In the genomic region with DNA sequence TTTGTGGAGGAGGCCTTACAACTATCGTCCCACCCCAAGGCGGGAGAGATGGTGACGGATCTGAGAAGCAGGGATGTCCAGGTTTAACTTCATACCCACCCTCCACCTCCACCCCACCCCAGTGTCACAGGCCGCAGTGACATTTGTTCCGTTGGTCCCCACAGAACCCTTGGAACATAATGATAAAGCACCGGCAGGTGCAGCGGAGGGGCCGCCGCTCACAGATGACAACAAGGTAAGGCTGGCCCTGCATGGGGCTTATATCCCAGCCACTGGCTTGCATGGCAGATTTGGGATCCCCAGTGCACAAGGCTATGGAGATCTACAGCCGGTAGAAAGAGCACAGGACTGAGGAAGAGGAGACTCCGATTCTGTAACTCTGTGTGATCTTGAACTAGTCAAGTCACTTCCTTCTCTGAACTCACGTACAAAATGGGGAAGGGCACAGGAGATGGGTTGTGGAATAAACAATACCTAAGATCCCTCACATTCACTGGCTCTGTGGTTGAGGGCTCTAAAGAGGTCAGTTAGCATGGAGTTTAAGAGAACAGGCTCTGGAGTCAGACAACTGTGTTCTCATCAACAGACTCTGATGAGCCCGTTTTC, we compare ENCODE assay signal across 9 cellular contexts. TPM values are rescaled to one million over a fixed set of nuclear protein-coding genes. Genes with fewer than 3 reads are reported as not detected.
DNase-seq lines count a peak whose midpoint lies in the region; ATAC-seq and TF ChIP-seq lines count a peak whose summit lies in the region.
"Had no signal": no experiment of that assay in that cellular context is flagged by ENCODE, and none has a peak within 500 bp of the region (broad histone marks: within the 10 kb centered on the region; RNA-seq: fewer than 3 reads in every experiment).

No MANE protein-coding gene starts in this region.

- no peak for ATAC-seq in body of pancreas
- peak; percentile 3 to 13 for ATAC-seq in lower lobe of right lung
- no peak for ATAC-seq in GM19455 (IDR thresholded peaks at IDR 0.05; ENCODE audit: unreplicated experiment)

- H3K36me3 ChIP-seq in body of pancreas (replicated peaks in 1 of 2; ENCODE audit: insufficient read depth in 1 of 2, low read depth in 2 of 2) = peaks cover 0 to 4% of the 10 kb centered on the region in 2 donors
- peaks cover 39% of the 10 kb centered on the region for H3K36me3 ChIP-seq in lower lobe of right lung
- peaks cover 2% of the 10 kb centered on the region for H3K36me3 ChIP-seq in urinary bladder (ENCODE audit: insufficient read depth)

- peak overlapping the region in 3 of 4 donors; percentile 70 to 86 (median 82) for H3K27ac ChIP-seq in body of pancreas
- peak overlapping the region; percentile 98 for H3K27ac ChIP-seq in lower lobe of right lung
- H3K27ac ChIP-seq in urinary bladder (ENCODE audit: low read depth) = no peak overlapping the region

- intact Hi-C loops in Calu3 (cut with micrococcal nuclease; ENCODE audit: unreplicated experiment) (no loop called here), body of pancreas (cut with DNase I) (no loop called here), lower lobe of right lung (cut with DNase I) (no loop called here)

- peak overlapping the region; percentile 85 for H3K27ac Mint-ChIP-seq in Calu3 (ENCODE audit: unreplicated experiment)

- H3K36me3 Mint-ChIP-seq in Calu3 (ENCODE audit: insufficient read depth, unreplicated experiment) = peaks cover 40% of the 10 kb centered on the region

- DNase-seq in Calu3 (no peak), Kasumi-1 (lab: John Stamatoyannopoulos, UW) (peak; percentile 30 to 42), body of pancreas (no peak), lower lobe of right lung (peak; percentile 55), iPS-NIHi11 (ENCODE audit: low spot score) (no peak), SK-N-DZ (ENCODE audit: low spot score) (no peak)

- H3K4me1 ChIP-seq in body of pancreas (peaks cover 12% of the 10 kb centered on the region), lower lobe of right lung (peaks cover 10% of the 10 kb centered on the region), urinary bladder (ENCODE audit: insufficient read depth) (no peaks in the 10 kb centered on the region)

- TF ChIP-seq CTCF in Calu3 (IDR thresholded peaks at IDR 0.05; ENCODE audit: unreplicated experiment) (no peak), body of pancreas (IDR thresholded peaks at IDR 0.05) (no peak), lower lobe of right lung (IDR thresholded peaks at IDR 0.05) (no peak)

- H3K9me3 ChIP-seq in body of pancreas (no peaks in the 10 kb centered on the region), lower lobe of right lung (no peaks in the 10 kb centered on the region)

- H3K27me3 Mint-ChIP-seq in Calu3 (ENCODE audit: unreplicated experiment) = peaks cover 14% of the 10 kb centered on the region

- H3K4me3 ChIP-seq in body of pancreas (peak overlapping the region in 1 of 2 donors; percentile 94), lower lobe of right lung (peak overlapping the region; percentile 97), urinary bladder (ENCODE audit: low read depth, low read length) (peak overlapping the region; percentile 87)

- WGBS in body of pancreas, 2 donors = 18 to 19% methylated on average over 8 to 13 of the region's 13 CpGs
- 43% methylated on average over 13 of the region's 13 CpGs for WGBS in urinary bladder

- no peak for TF ChIP-seq POLR2A in body of pancreas (IDR thresholded peaks at IDR 0.05)

- H3K4me3 Mint-ChIP-seq in Calu3 (ENCODE audit: low read depth, unreplicated experiment) = peak overlapping the region; percentile 76

- BruUV-seq in Calu3 (replicated peaks; lab: Mats Ljungman, UMichigan) = no TSS peak

- CTCF ChIA-PET in Calu3 (lab: Charles Lee) = interaction anchor here (1.3 to 1.4 kb wide), 2 partner anchors 12 to 13 kb away, joined by 7 to 11 read pairs; no protein-coding TSS in a partner anchor

- H3K27me3 ChIP-seq in body of pancreas = no peaks in the 10 kb centered on the region
- no peaks in the 10 kb centered on the region for H3K27me3 ChIP-seq in lower lobe of right lung (ENCODE audit: low read depth)

- no peaks in the 10 kb centered on the region for H3K9me3 Mint-ChIP-seq in Calu3 (ENCODE audit: low read depth, unreplicated experiment)

- H3K4me1 Mint-ChIP-seq in Calu3 (ENCODE audit: low read depth, unreplicated experiment) = peaks cover 8% of the 10 kb centered on the region

RNA-seq across cellular contexts. Expression of gene DNTTIP1, which starts 0.9 kb away (rescaled TPM):
- total RNA-seq in Calu3 (2022) (51.2 and 55.2 TPM in 2 replicates), body of pancreas (10 to 100 TPM; 14.8 to 18.9 TPM), lower lobe of right lung (30.8 TPM), urinary bladder (8.1 TPM)
- 67.0 TPM for polyA plus RNA-seq in urinary bladder
- 33.3 and 34.6 TPM in 2 replicates for polyA plus RNA-seq in SK-N-DZ (2014; cell fraction: cytosol; rRNA removed)
- polyA plus RNA-seq in SK-N-DZ (2014; cell fraction: nucleus; rRNA removed) = 29.9 and 45.6 TPM in 2 replicates

RNA-seq across cellular contexts. Expression of gene WFDC3, which starts 0.9 kb away (rescaled TPM):
- total RNA-seq in Calu3 (2022) (0.71 and 1.0 TPM in 2 replicates), body of pancreas (not detected), lower lobe of right lung (3.4 TPM), urinary bladder (0.90 TPM)
- polyA plus RNA-seq in urinary bladder = 31.5 TPM
- polyA plus RNA-seq in SK-N-DZ (2014; cell fraction: cytosol; rRNA removed) = 0.61 TPM in 1 of 2 replicates, not detected in the other
- polyA plus RNA-seq in SK-N-DZ (2014; cell fraction: nucleus; rRNA removed) = not detected in 2 replicates
- total RNA-seq: lung microvascular endothelial cell had no signal

RNA-seq across cellular contexts. Expression of gene UBE2C, which starts 19.8 kb away (rescaled TPM):
- total RNA-seq in Calu3 (2022) (189 and 210 TPM in 2 replicates), body of pancreas (not detected), lower lobe of right lung (3.5 TPM), urinary bladder (15.6 TPM)
- 2.2 TPM for polyA plus RNA-seq in urinary bladder
- polyA plus RNA-seq in SK-N-DZ (2014; cell fraction: cytosol; rRNA removed) = 632 and 647 TPM in 2 replicates
- polyA plus RNA-seq in SK-N-DZ (2014; cell fraction: nucleus; rRNA removed) = 277 and 311 TPM in 2 replicates

RNA-seq across cellular contexts. Expression of gene TNNC2, which starts 34.5 kb away (rescaled TPM):
- total RNA-seq in Calu3 (2022) (not detected in 2 replicates), body of pancreas (not detected), lower lobe of right lung (not detected), urinary bladder (23.2 TPM)
- 4.1 TPM for polyA plus RNA-seq in urinary bladder
- polyA plus RNA-seq in SK-N-DZ (2014; cell fraction: cytosol; rRNA removed) = 9.6 and 10.0 TPM in 2 replicates
- polyA plus RNA-seq in SK-N-DZ (2014; cell fraction: nucleus; rRNA removed) = 5.8 and 8.1 TPM in 2 replicates
- total RNA-seq: lung microvascular endothelial cell had no signal

RNA-seq across cellular contexts. Expression of gene SNX21, which starts 41.0 kb away (rescaled TPM):
- total RNA-seq in Calu3 (2022) (7.6 and 8.7 TPM in 2 replicates), body of pancreas (10 to 100 TPM; 42.8 to 46.5 TPM), lower lobe of right lung (24.1 TPM), urinary bladder (33.5 TPM)
- 93.2 TPM for polyA plus RNA-seq in urinary bladder
- 49.4 and 52.7 TPM in 2 replicates for polyA plus RNA-seq in SK-N-DZ (2014; cell fraction: cytosol; rRNA removed)
- 27.5 and 36.5 TPM in 2 replicates for polyA plus RNA-seq in SK-N-DZ (2014; cell fraction: nucleus; rRNA removed)

Comparison
In these comparisons a context has a peak if more than half of its experiments do, and no peak if none do; other contexts are left out.
1. DNase-seq: peak in Kasumi-1 (2 of 2) and lower lobe of right lung (single experiment); none in Calu3 (single experiment), body of pancreas (0 of 4), iPS-NIHi11 (single experiment) and SK-N-DZ (single experiment).
2. ATAC-seq: peak in lower lobe of right lung (2 of 2); none in body of pancreas (single experiment) and GM19455 (single experiment).
3. RNA of gene UBE2C, which starts 19.8 kb away (total RNA-seq): 189 to 210 TPM in Calu3; 15.6 TPM in urinary bladder (single experiment), 3.5 TPM in lower lobe of right lung (single experiment) and not detected in body of pancreas; every median in the first group is over 10 times any median in the second.